17 cellular contexts compared by ENCODE assay signal in genomic region chr6:36743538-36744441, GRCh38. TPM values are rescaled to one million over a fixed set of nuclear protein-coding genes. Genes with fewer than 3 reads are reported as not detected.
DNase-seq lines count a peak whose midpoint lies in the region; ATAC-seq and TF ChIP-seq lines count a peak whose summit lies in the region.
"Had no signal": no experiment of that assay in that cellular context is flagged by ENCODE, and none has a peak within 500 bp of the region (broad histone marks: within the 10 kb centered on the region; RNA-seq: fewer than 3 reads in every experiment).

No MANE protein-coding gene starts in this region.

- H3K4me3 ChIP-seq in esophagus squamous epithelium = no peak overlapping the region
- H3K4me3 ChIP-seq: psoas muscle had no signal

- H3K36me3 Mint-ChIP-seq in activated naive CD4-positive, alpha-beta T cell treated with anti-CD3 and anti-CD28 coated beads, Interleukin-2, amount 50 U/mL, for 24 hours = no peaks in the 10 kb centered on the region
- peaks cover 3% of the 10 kb centered on the region for H3K36me3 Mint-ChIP-seq in T-helper 17 cell (ENCODE audit: low read depth)
- H3K36me3 Mint-ChIP-seq in stimulated activated memory B cell treated with anti-CD40 and anti-IgM and Interleukin-4, amounts not matched to agents 10 μg/mL and 1 μg/mL and 100 μg/mL, for 72 hours = peaks cover 29% of the 10 kb centered on the region

- peaks cover 14 to 49% (median 19%) of the 10 kb centered on the region in 3 donors for H3K4me1 ChIP-seq in esophagus squamous epithelium
- H3K4me1 ChIP-seq: foreskin keratinocyte, psoas muscle had no signal

- H3K36me3 ChIP-seq in esophagus squamous epithelium = no peaks in the 10 kb centered on the region

- TF ChIP-seq CTCF in esophagus squamous epithelium (IDR thresholded peaks at IDR 0.05) = no peak

- no peaks in the 10 kb centered on the region for H3K27me3 Mint-ChIP-seq in activated naive CD4-positive, alpha-beta T cell treated with anti-CD3 and anti-CD28 coated beads, Interleukin-2, amount 50 U/mL, for 24 hours
- H3K27me3 Mint-ChIP-seq in T-helper 17 cell = no peaks in the 10 kb centered on the region
- H3K27me3 Mint-ChIP-seq in stimulated activated memory B cell treated with anti-CD40 and anti-IgM and Interleukin-4, amounts not matched to agents 10 μg/mL and 1 μg/mL and 100 μg/mL, for 72 hours = no peaks in the 10 kb centered on the region
- H3K27me3 Mint-ChIP-seq: activated T-cell treated with anti-CD3 and anti-CD28 coated beads, Interleukin-2, amount 50 U/mL, for 24 hours; naive thymus-derived CD4-positive, alpha-beta T cell had no signal

- WGBS in esophagus squamous epithelium, 2 donors = 35 to 48% methylated on average over 6 to 7 of the region's 24 CpGs

- intact Hi-C loops in esophagus squamous epithelium (cut with DNase I) = no loop called here

- H3K4me3 Mint-ChIP-seq in activated naive CD4-positive, alpha-beta T cell treated with anti-CD3 and anti-CD28 coated beads, Interleukin-2, amount 50 U/mL, for 24 hours = no peak overlapping the region
- H3K4me3 Mint-ChIP-seq in T-helper 17 cell = peak overlapping the region; percentile 86
- peak overlapping the region; percentile 47 for H3K4me3 Mint-ChIP-seq in stimulated activated memory B cell treated with anti-CD40 and anti-IgM and Interleukin-4, amounts not matched to agents 10 μg/mL and 1 μg/mL and 100 μg/mL, for 72 hours
- H3K4me3 Mint-ChIP-seq: activated T-cell treated with anti-CD3 and anti-CD28 coated beads, Interleukin-2, amount 50 U/mL, for 24 hours; endodermal cell had no signal

- no peaks in the 10 kb centered on the region for H3K9me3 ChIP-seq in T-helper 17 cell (ENCODE audit: control insufficient read depth, low read length, poor library complexity, severe bottlenecking)
- H3K9me3 ChIP-seq in esophagus squamous epithelium = peaks cover 0 to 5% (median 0%) of the 10 kb centered on the region in 3 donors
- H3K9me3 ChIP-seq: psoas muscle had no signal

- peak overlapping the region in 3 of 4 donors; percentile 46 to 80 (median 76) for H3K27ac ChIP-seq in esophagus squamous epithelium
- H3K27ac ChIP-seq: foreskin keratinocyte, psoas muscle had no signal

- ATAC-seq in T-helper 17 cell (peak; percentile 42), GM19351 (IDR thresholded peaks at IDR 0.05; ENCODE audit: unreplicated experiment) (no peak), HG03439 (IDR thresholded peaks at IDR 0.05; ENCODE audit: unreplicated experiment) (no peak), HG02571 (IDR thresholded peaks at IDR 0.05; ENCODE audit: unreplicated experiment) (no peak)
- peak; percentile 58 for ATAC-seq in stimulated activated memory B cell treated with anti-CD40 and anti-IgM and Interleukin-4, amounts not matched to agents 10 μg/mL and 1 μg/mL and 100 μg/mL, for 72 hours
- ATAC-seq: foreskin keratinocyte; naive thymus-derived CD4-positive, alpha-beta T cell; psoas muscle had no signal

- H3K27ac Mint-ChIP-seq in activated naive CD4-positive, alpha-beta T cell treated with anti-CD3 and anti-CD28 coated beads, Interleukin-2, amount 50 U/mL, for 24 hours = peak overlapping the region; percentile 59
- H3K27ac Mint-ChIP-seq in T-helper 17 cell = peak overlapping the region; percentile 67
- peak overlapping the region; percentile 91 for H3K27ac Mint-ChIP-seq in stimulated activated memory B cell treated with anti-CD40 and anti-IgM and Interleukin-4, amounts not matched to agents 10 μg/mL and 1 μg/mL and 100 μg/mL, for 72 hours
- H3K27ac Mint-ChIP-seq: activated T-cell treated with anti-CD3 and anti-CD28 coated beads, Interleukin-2, amount 50 U/mL, for 24 hours; endodermal cell had no signal

- no peaks in the 10 kb centered on the region for H3K27me3 ChIP-seq in esophagus squamous epithelium
- H3K27me3 ChIP-seq: foreskin keratinocyte had no signal

- H3K9me3 Mint-ChIP-seq in activated naive CD4-positive, alpha-beta T cell treated with anti-CD3 and anti-CD28 coated beads, Interleukin-2, amount 50 U/mL, for 24 hours = no peaks in the 10 kb centered on the region
- H3K9me3 Mint-ChIP-seq in stimulated activated memory B cell treated with anti-CD40 and anti-IgM and Interleukin-4, amounts not matched to agents 10 μg/mL and 1 μg/mL and 100 μg/mL, for 72 hours = no peaks in the 10 kb centered on the region

- no peak for TF ChIP-seq POLR2A in esophagus squamous epithelium (IDR thresholded peaks at IDR 0.05)

- H3K4me1 Mint-ChIP-seq in activated naive CD4-positive, alpha-beta T cell treated with anti-CD3 and anti-CD28 coated beads, Interleukin-2, amount 50 U/mL, for 24 hours = no peaks in the 10 kb centered on the region
- peaks cover 30% of the 10 kb centered on the region for H3K4me1 Mint-ChIP-seq in T-helper 17 cell
- H3K4me1 Mint-ChIP-seq in stimulated activated memory B cell treated with anti-CD40 and anti-IgM and Interleukin-4, amounts not matched to agents 10 μg/mL and 1 μg/mL and 100 μg/mL, for 72 hours = peaks cover 71% of the 10 kb centered on the region
- H3K4me1 Mint-ChIP-seq: endodermal cell had no signal

- DNase-seq in activated naive CD4-positive, alpha-beta T cell treated with Interleukin-2 at 50 U/mL for 16 hours = no peak
- DNase-seq in T-helper 17 cell (no peak), esophagus squamous epithelium (lab: John Stamatoyannopoulos, UW) (no peak)
- DNase-seq: activated CD4-positive, alpha-beta T cell treated with anti-CD3 and anti-CD28 coated beads for 48 hours; activated T-cell treated with anti-CD3 and anti-CD28 coated beads, Interleukin-2, amount 50 U/mL, for 24 hours; endodermal cell; foreskin keratinocyte; naive thymus-derived CD4-positive, alpha-beta T cell; NCI-H1417 treated with DMSO at 0.1 percent for 48 hours; psoas muscle; SHP77 treated with DMSO at 0.1 percent for 48 hours had no signal

RNA-seq across cellular contexts. Expression of gene RAB44, which starts 46.2 kb away (rescaled TPM):
- under 1 TPM; 0.21 to 0.77 TPM for total RNA-seq in T-helper 17 cell
- total RNA-seq in esophagus squamous epithelium = under 1 TPM in 3 of 4 donors, not detected in 1; 0.11 to 0.76 (median 0.18) TPM
- total RNA-seq: endodermal cell, foreskin keratinocyte, LHCN-M2 had no signal

Comparison
In these comparisons a context has a peak if more than half of its experiments do, and no peak if none do; other contexts are left out.
1. ATAC-seq: peak in T-helper 17 cell (single experiment) and stimulated activated memory B cell treated with anti-CD40 and anti-IgM and Interleukin-4, amounts not matched to agents 10 μg/mL and 1 μg/mL and 100 μg/mL, for 72 hours (single experiment); none in GM19351 (single experiment), HG03439 (single experiment) and HG02571 (single experiment).
2. Peak in every context shown above with its lines, with median percentiles within 50 percentile points of each other: H3K27ac Mint-ChIP-seq.